Comparison of ENCODE assay signal across 26 cellular contexts in the genomic region with DNA sequence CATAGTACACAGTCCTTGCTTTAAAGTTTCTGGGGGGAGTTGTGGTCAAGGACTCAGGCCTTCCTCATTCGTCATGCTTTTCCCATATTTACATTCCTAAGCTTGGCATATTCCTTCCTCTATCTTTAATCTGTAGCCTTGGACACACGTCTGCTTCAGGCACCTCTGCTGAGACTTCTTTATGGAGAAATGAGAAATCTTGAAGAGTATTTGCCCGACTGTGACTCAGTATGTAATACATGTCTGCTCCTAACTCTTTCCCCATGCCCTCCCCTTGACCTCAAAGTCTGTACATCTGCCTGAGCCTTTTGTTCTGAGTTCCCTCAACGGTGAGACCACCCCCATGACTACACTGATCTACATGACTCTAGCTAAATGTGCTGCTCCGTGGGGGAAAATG.
"Had no signal": no experiment of that assay in that cellular context is flagged by ENCODE, and none has a peak within 500 bp of the region (broad histone marks: within the 10 kb centered on the region; RNA-seq: fewer than 3 reads in every experiment).

No MANE protein-coding gene starts in this region.

- H3K36me3 ChIP-seq: ascending aorta, esophagus squamous epithelium, gastroesophageal sphincter, heart left ventricle, pancreas, right atrium auricular region, thyroid gland had no signal

- H3K9me3 ChIP-seq: ascending aorta, gastroesophageal sphincter, heart left ventricle, pancreas, psoas muscle, right atrium auricular region, thyroid gland had no signal

- H3K4me1 ChIP-seq: ascending aorta, esophagus squamous epithelium, gastroesophageal sphincter, heart left ventricle, pancreas, psoas muscle, right atrium auricular region, thyroid gland had no signal

- DNase-seq: activated CD4-positive, alpha-beta T cell treated with anti-CD3 and anti-CD28 coated beads, Interleukin-2, amount 10 ng/mL, durations not matched to agents 7 days and 5 days; activated CD4-positive, CD25-positive, alpha-beta regulatory T cell treated with anti-CD3 and anti-CD28 coated beads, Interleukin-2, amount 50 U/mL, for 72 hours; activated CD8-positive, alpha-beta T cell treated with anti-CD3 and anti-CD28 coated beads for 36 hours; activated gamma-delta T cell; activated naive CD4-positive, alpha-beta T cell treated with anti-CD3 and anti-CD28 coated beads, Interleukin-2, amount 50 U/mL, for 16 hours; esophagus squamous epithelium; heart left ventricle; left ventricle myocardium superior; mammary epithelial cell; midbrain; pancreas; psoas muscle; stimulated activated CD4-positive, alpha-beta T cell treated with anti-CD3 and anti-CD28 coated beads, Interleukin-1b, Interleukin-23, amount 100 ng/mL, for 48 hours; substantia nigra; thyroid gland had no signal

- ATAC-seq: activated CD8-positive, alpha-beta T cell treated with anti-CD3 and anti-CD28 coated beads for 36 hours; gastroesophageal sphincter; heart left ventricle; left ventricle myocardium superior; natural killer cell treated with Interleukin-12 subunit alpha and Interleukin-12 subunit beta and Interleukin-15 and Interleukin-18, amount 100 ng/mL, for 72 hours; pancreas; psoas muscle had no signal

- H3K27me3 ChIP-seq: ascending aorta, esophagus squamous epithelium, gastroesophageal sphincter, heart left ventricle, pancreas, right atrium auricular region, thyroid gland had no signal

- H3K27ac ChIP-seq: ascending aorta, coronary artery, esophagus squamous epithelium, gastroesophageal sphincter, heart left ventricle, pancreas, psoas muscle, right atrium auricular region, thyroid gland, VCaP had no signal

- H3K4me3 Mint-ChIP-seq: activated CD4-positive, alpha-beta T cell treated with anti-CD3 and anti-CD28 coated beads, Interleukin-2, amount 10 ng/mL, durations not matched to agents 7 days and 5 days; activated CD8-positive, alpha-beta T cell treated with anti-CD3 and anti-CD28 coated beads for 36 hours; activated T-helper 1 cell treated with anti-CD3 and anti-CD28 coated beads, Interleukin-12 subunit alpha, Interleukin-12 subunit beta, Interleukin-2, Interleukin-4 antibody, amounts not matched to agents 30 ng/mL and 10 ng/mL and 1 ng/mL, durations not matched to agents 14 hours and 24 hours and 36 hours; natural killer cell treated with Interleukin-12 subunit alpha and Interleukin-12 subunit beta and Interleukin-15 and Interleukin-18, amount 100 ng/mL, for 72 hours; stimulated activated naive CD8-positive, alpha-beta T cell treated with anti-CD3 and anti-CD28 coated beads, Interleukin-15, Interleukin-2, amounts not matched to agents 100 ng/mL and 50 ng/mL, for 24 hours; T-helper 2 cell treated with Interferon-gamma antibody and Interleukin-4, amounts not matched to agents 5 μg/mL and 100 μg/mL, for 36 hours had no signal

- H3K4me1 Mint-ChIP-seq: activated CD4-positive, alpha-beta T cell treated with anti-CD3 and anti-CD28 coated beads, Interleukin-2, amount 10 ng/mL, durations not matched to agents 7 days and 5 days had no signal

- H3K27ac Mint-ChIP-seq: activated CD4-positive, alpha-beta T cell treated with anti-CD3 and anti-CD28 coated beads, Interleukin-2, amount 10 ng/mL, durations not matched to agents 7 days and 5 days; activated CD8-positive, alpha-beta T cell treated with anti-CD3 and anti-CD28 coated beads for 36 hours; activated T-helper 1 cell treated with anti-CD3 and anti-CD28 coated beads, Interleukin-12 subunit alpha, Interleukin-12 subunit beta, Interleukin-2, Interleukin-4 antibody, amounts not matched to agents 30 ng/mL and 10 ng/mL and 1 ng/mL, durations not matched to agents 14 hours and 24 hours and 36 hours; natural killer cell treated with Interleukin-12 subunit alpha and Interleukin-12 subunit beta and Interleukin-15 and Interleukin-18, amount 100 ng/mL, for 72 hours; stimulated activated naive CD8-positive, alpha-beta T cell treated with anti-CD3 and anti-CD28 coated beads, Interleukin-15, Interleukin-2, amounts not matched to agents 100 ng/mL and 50 ng/mL, for 24 hours; T-helper 2 cell treated with Interferon-gamma antibody and Interleukin-4, amounts not matched to agents 5 μg/mL and 100 μg/mL, for 36 hours had no signal

- H3K9me3 Mint-ChIP-seq: stimulated activated naive CD8-positive, alpha-beta T cell treated with anti-CD3 and anti-CD28 coated beads, Interleukin-15, Interleukin-2, amounts not matched to agents 100 ng/mL and 50 ng/mL, for 24 hours; T-helper 2 cell treated with Interferon-gamma antibody and Interleukin-4, amounts not matched to agents 5 μg/mL and 100 μg/mL, for 36 hours had no signal

- H3K27me3 Mint-ChIP-seq: activated CD4-positive, alpha-beta T cell treated with anti-CD3 and anti-CD28 coated beads, Interleukin-2, amount 10 ng/mL, durations not matched to agents 7 days and 5 days; activated CD8-positive, alpha-beta T cell treated with anti-CD3 and anti-CD28 coated beads for 36 hours; natural killer cell treated with Interleukin-12 subunit alpha and Interleukin-12 subunit beta and Interleukin-15 and Interleukin-18, amount 100 ng/mL, for 72 hours; stimulated activated naive CD8-positive, alpha-beta T cell treated with anti-CD3 and anti-CD28 coated beads, Interleukin-15, Interleukin-2, amounts not matched to agents 100 ng/mL and 50 ng/mL, for 24 hours had no signal

- FAIRE-seq: bronchial epithelial cell, islet of Langerhans, pancreas had no signal

- H3K4me3 ChIP-seq: ascending aorta, coronary artery, esophagus squamous epithelium, gastroesophageal sphincter, heart left ventricle, pancreas, psoas muscle, right atrium auricular region, thyroid gland had no signal
